Comparison of ENCODE assay signal across 17 cellular contexts in genomic region chr15:92570391-92570790, GRCh38.
"Had no signal": no experiment of that assay in that cellular context is flagged by ENCODE, and none has a peak within 500 bp of the region (broad histone marks: within the 10 kb centered on the region; RNA-seq: fewer than 3 reads in every experiment).

No MANE protein-coding gene starts in this region.

- H3K9me3 ChIP-seq: stomach, thyroid gland, vagina had no signal

- H3K4me2 ChIP-seq: smooth muscle cell had no signal

- H3K27ac ChIP-seq: dorsolateral prefrontal cortex, parathyroid adenoma, stomach, thyroid gland, vagina had no signal

- H3K27me3 ChIP-seq: stomach, thyroid gland, vagina had no signal

- DNase-seq: dorsolateral prefrontal cortex; effector CD4-positive, alpha-beta T cell; left ventricle myocardium superior; natural killer cell; stimulated activated CD4-positive, alpha-beta T cell treated with anti-CD3 and anti-CD28 coated beads, Interleukin-12 subunit alpha, Interleukin-12 subunit beta, amount 100 ng/mL, for 4 hours; stimulated activated CD4-positive, alpha-beta T cell treated with anti-CD3 and anti-CD28 coated beads, Interleukin-1b, Interleukin-23, amount 100 ng/mL, for 48 hours; stimulated activated CD4-positive, alpha-beta T cell treated with anti-CD3 and anti-CD28 coated beads, Interleukin-4, amount 100 ng/mL, for 1 hour; stimulated activated naive CD4-positive, alpha-beta T cell treated with Interleukin-2 at 50 U/mL for 16 hours; stomach; thyroid gland; trophoblast cell had no signal

- H3K4me3 ChIP-seq: dorsolateral prefrontal cortex, lung, smooth muscle cell, stomach, thyroid gland, vagina had no signal

- H3K4me1 ChIP-seq: parathyroid adenoma, stomach, thyroid gland, vagina had no signal

- H3K9ac ChIP-seq: parathyroid adenoma had no signal

- ATAC-seq: natural killer cell; sciatic nerve; stimulated activated effector memory CD8-positive, alpha-beta T cell treated with anti-CD3 and anti-CD28 coated beads, Interleukin-12 subunit alpha, Interleukin-12 subunit beta, amount 100 ng/mL, for 72 hours had no signal

- H3K36me3 ChIP-seq: stomach, thyroid gland, vagina had no signal

- H2AFZ ChIP-seq: parathyroid adenoma had no signal
